1 cellular context compared by ENCODE assay signal in the genomic region with DNA sequence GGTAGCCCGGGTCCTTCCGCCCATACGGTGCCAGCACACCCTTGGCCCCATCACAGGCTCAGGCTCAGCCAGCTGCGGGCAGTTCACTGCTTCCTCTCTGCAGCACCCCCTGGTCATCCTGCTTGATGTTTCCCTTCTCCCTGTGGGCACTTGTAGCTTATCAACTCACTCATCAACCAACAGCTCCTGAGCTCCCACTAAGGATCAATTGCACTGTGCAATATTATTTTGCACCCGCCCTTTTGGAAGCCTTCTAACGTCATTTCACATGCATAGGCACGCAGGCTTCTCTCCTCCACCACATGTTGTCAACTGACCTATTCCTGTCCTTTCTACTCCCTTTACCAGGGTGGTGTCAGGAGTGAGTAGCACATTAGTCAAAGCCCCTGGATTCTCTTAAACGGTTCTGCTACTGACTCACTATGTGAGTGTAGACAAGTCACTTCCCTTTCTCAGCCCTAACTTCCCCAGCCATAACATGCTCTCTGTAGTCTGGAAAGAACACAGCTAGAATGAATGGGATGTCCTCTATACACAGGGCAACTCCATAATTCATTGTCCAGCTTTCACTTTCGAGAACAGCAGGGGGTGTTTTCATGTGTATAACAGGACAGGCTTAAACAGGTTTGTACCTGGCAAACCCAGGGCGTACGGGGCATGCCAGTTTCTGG.
TF ChIP-seq lines count a peak whose summit lies in the region.

No MANE protein-coding gene starts in this region.

TF ChIP-seq in IMR-90, 13 proteins besides CTCF, POLR2A, EP300 and RAD21:
- TF ChIP-seq NFE2L2 (IDR thresholded peaks at IDR 0.05; ENCODE audit: low read depth, low read length) = no peak
- TF ChIP-seq CEBPB (IDR thresholded peaks at IDR 0.05; ENCODE audit: low read depth, low read length) = peak; percentile 87
- no peak for TF ChIP-seq RFX5 (IDR thresholded peaks at IDR 0.05; ENCODE audit: low read depth, low read length)
- TF ChIP-seq CHD1 (IDR thresholded peaks at IDR 0.05; ENCODE audit: low read depth, low read length) = 0 out of 2 replicates have a peak, but pooled peaks have one; percentile 21
- TF ChIP-seq MAZ (IDR thresholded peaks at IDR 0.05; ENCODE audit: borderline replicate concordance, low read depth, low read length) = peak; percentile 42; the same call in 1 of the 2 replicates
- TF ChIP-seq, protein P1, sequence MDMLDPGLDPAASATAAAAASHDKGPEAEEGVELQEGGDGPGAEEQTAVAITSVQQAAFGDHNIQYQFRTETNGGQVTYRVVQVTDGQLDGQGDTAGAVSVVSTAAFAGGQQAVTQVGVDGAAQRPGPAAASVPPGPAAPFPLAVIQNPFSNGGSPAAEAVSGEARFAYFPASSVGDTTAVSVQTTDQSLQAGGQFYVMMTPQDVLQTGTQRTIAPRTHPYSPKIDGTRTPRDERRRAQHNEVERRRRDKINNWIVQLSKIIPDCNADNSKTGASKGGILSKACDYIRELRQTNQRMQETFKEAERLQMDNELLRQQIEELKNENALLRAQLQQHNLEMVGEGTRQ (IDR thresholded peaks at IDR 0.05; ENCODE audit: low read depth, low read length) = peak; percentile 92
- TF ChIP-seq MAFK (IDR thresholded peaks at IDR 0.05; ENCODE audit: low read depth, low read length) = peak; percentile 16; the same call in 1 of the 2 replicates
- no peak for TF ChIP-seq MXI1 (IDR thresholded peaks at IDR 0.05; ENCODE audit: borderline replicate concordance, low read depth, low read length)
- TF ChIP-seq, protein P2, sequence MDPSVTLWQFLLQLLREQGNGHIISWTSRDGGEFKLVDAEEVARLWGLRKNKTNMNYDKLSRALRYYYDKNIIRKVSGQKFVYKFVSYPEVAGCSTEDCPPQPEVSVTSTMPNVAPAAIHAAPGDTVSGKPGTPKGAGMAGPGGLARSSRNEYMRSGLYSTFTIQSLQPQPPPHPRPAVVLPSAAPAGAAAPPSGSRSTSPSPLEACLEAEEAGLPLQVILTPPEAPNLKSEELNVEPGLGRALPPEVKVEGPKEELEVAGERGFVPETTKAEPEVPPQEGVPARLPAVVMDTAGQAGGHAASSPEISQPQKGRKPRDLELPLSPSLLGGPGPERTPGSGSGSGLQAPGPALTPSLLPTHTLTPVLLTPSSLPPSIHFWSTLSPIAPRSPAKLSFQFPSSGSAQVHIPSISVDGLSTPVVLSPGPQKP (IDR thresholded peaks at IDR 0.05; ENCODE audit: borderline replicate concordance, low read depth, low read length) = no peak
- TF ChIP-seq BHLHE40 (IDR thresholded peaks at IDR 0.05; ENCODE audit: low read depth, low read length) = peak; percentile 46
- TF ChIP-seq SMC3 (IDR thresholded peaks at IDR 0.05; ENCODE audit: low read depth, low read length) = peak; percentile 35
- TF ChIP-seq FOS (IDR thresholded peaks at IDR 0.05; ENCODE audit: low read depth, low read length) = peak; percentile 84
- no peak for TF ChIP-seq RCOR1 (IDR thresholded peaks at IDR 0.05; ENCODE audit: insufficient replicate concordance, low read length)
